18 cellular contexts compared by ENCODE assay signal in the genomic region with DNA sequence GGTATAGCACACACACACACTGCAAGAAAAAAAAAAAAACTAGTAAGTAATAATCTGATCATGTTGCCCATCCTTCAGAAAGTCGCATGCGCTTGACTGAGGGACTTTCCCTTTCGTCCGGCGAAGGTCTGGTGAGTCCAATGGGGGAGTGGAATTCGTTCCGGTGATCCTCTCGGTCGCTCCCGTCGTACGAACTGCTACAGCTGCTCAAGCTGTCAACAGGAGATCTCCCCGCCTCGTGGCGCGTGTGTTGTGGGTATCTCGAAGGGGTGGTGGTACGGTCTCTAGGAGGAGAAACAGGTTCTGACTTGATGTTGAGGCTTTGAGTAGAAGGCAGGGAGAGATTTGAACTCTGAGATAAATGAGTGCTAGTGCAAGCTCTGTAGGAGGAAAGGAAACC.
DNase-seq lines count a peak whose midpoint lies in the region; ATAC-seq and TF ChIP-seq lines count a peak whose summit lies in the region.
"Had no signal": no experiment of that assay in that cellular context is flagged by ENCODE, and none has a peak within 500 bp of the region (broad histone marks: within the 10 kb centered on the region; RNA-seq: fewer than 3 reads in every experiment).

No MANE protein-coding gene starts in this region.

- H3K36me3 Mint-ChIP-seq in GM23338 (ENCODE audit: low read depth) (no peaks in the 10 kb centered on the region), endodermal cell (ENCODE audit: low read depth) (no peaks in the 10 kb centered on the region), progenitor cell of endocrine pancreas (ENCODE audit: insufficient read depth) (no peaks in the 10 kb centered on the region)

- H3K9ac ChIP-seq in endodermal cell (ENCODE audit: extremely low read depth, low read length, poor library complexity, severe bottlenecking) (no peak overlapping the region), mesenchymal stem cell (ENCODE audit: low read length) (no peak overlapping the region)

- no peak overlapping the region for H2BK5ac ChIP-seq in mesenchymal stem cell (ENCODE audit: low read depth, low read length, poor library complexity, severe bottlenecking)

- H3K4ac ChIP-seq in mesenchymal stem cell (ENCODE audit: low read depth in 1 of 2, low read length in 2 of 2) = no peak overlapping the region

- H3K36me3 ChIP-seq in GM23338 (ENCODE audit: insufficient read depth) (no peaks in the 10 kb centered on the region), endodermal cell (ENCODE audit: control insufficient read depth, insufficient read depth, low read length) (no peaks in the 10 kb centered on the region), mesenchymal stem cell (ENCODE audit: control insufficient read depth in 1 of 2, insufficient read depth in 2 of 2, low read depth in 1 of 2, low read length in 2 of 2) (no peaks in the 10 kb centered on the region)

- H4K20me1 ChIP-seq in GM23338 (replicated peaks; ENCODE audit: insufficient read depth) = no peaks in the 10 kb centered on the region

- H4K91ac ChIP-seq in mesenchymal stem cell (ENCODE audit: low read length) = no peak overlapping the region

- H3K23ac ChIP-seq in mesenchymal stem cell (ENCODE audit: low read length in 2 of 2) = no peak overlapping the region

- H3K79me1 ChIP-seq in mesenchymal stem cell (replicated peaks; ENCODE audit: low read length, poor library complexity, severe bottlenecking) = no peaks in the 10 kb centered on the region

- H2BK12ac ChIP-seq in mesenchymal stem cell (ENCODE audit: low read length in 2 of 2) = no peak overlapping the region

- WGBS in endodermal cell (ENCODE audit: insufficient coverage in 1 of 2, insufficient read length in 1 of 2), 2 experiments = 60 to 91% methylated on average over 7 to 18 of the region's 18 CpGs
- WGBS in mesenchymal stem cell = 72% methylated on average over 18 of the region's 18 CpGs

- H3K27ac Mint-ChIP-seq in GM23338 = no peak overlapping the region
- H3K27ac Mint-ChIP-seq in endodermal cell = no peak overlapping the region
- H3K27ac Mint-ChIP-seq in progenitor cell of endocrine pancreas = no peak overlapping the region

- no peak overlapping the region for H3K14ac ChIP-seq in mesenchymal stem cell (ENCODE audit: low read length in 2 of 2)

- no peak overlapping the region for H2BK120ac ChIP-seq in mesenchymal stem cell (ENCODE audit: low read depth, low read length)

- H2AK5ac ChIP-seq in mesenchymal stem cell (ENCODE audit: low read length, severe bottlenecking) = no peak overlapping the region

- H3K27ac ChIP-seq in GM23338 (ENCODE audit: low read depth) = no peak overlapping the region
- no peak overlapping the region for H3K27ac ChIP-seq in endodermal cell (ENCODE audit: low read depth, low read length)
- H3K27ac ChIP-seq in mesenchymal stem cell (ENCODE audit: low read length, poor library complexity, severe bottlenecking) = no peak overlapping the region

- peak overlapping the region; percentile 69 for H3K4me2 ChIP-seq in GM23338
- no peak overlapping the region for H3K4me2 ChIP-seq in mesenchymal stem cell (ENCODE audit: low read length, poor library complexity, severe bottlenecking)

- no peaks in the 10 kb centered on the region for H3F3A ChIP-seq in GM23338 (replicated peaks; ENCODE audit: low read depth)

- ATAC-seq in GM23338 = peak; percentile 86
- ATAC-seq: GM12878 had no signal

- peaks cover 20% of the 10 kb centered on the region for H3K4me1 ChIP-seq in GM23338 (ENCODE audit: insufficient read depth)
- H3K4me1 ChIP-seq in endodermal cell (ENCODE audit: control insufficient read depth, insufficient read depth, low read length) = no peaks in the 10 kb centered on the region
- H3K4me1 ChIP-seq in mesenchymal stem cell (ENCODE audit: control insufficient read depth, insufficient read depth, low read depth, low read length) = no peaks in the 10 kb centered on the region
- H3K4me1 ChIP-seq: Caco-2 had no signal

- peaks cover 14% of the 10 kb centered on the region for H3K4me1 Mint-ChIP-seq in GM23338
- peaks cover 8% of the 10 kb centered on the region for H3K4me1 Mint-ChIP-seq in endodermal cell
- peaks cover 5% of the 10 kb centered on the region for H3K4me1 Mint-ChIP-seq in progenitor cell of endocrine pancreas (ENCODE audit: low read depth)
- H3K4me1 Mint-ChIP-seq: CD14-positive monocyte had no signal

- peaks cover 24% of the 10 kb centered on the region for H3K27me3 ChIP-seq in GM23338 (ENCODE audit: insufficient read depth)
- peaks cover 62% of the 10 kb centered on the region for H3K27me3 ChIP-seq in endodermal cell (ENCODE audit: control insufficient read depth, insufficient read depth, low read length, poor library complexity, severe bottlenecking)
- H3K27me3 ChIP-seq in mesenchymal stem cell (ENCODE audit: control insufficient read depth in 1 of 2, insufficient read depth in 1 of 2, low read length in 2 of 2) = no peaks in the 10 kb centered on the region

- TF ChIP-seq CTCF in GM23338 (conservative IDR thresholded peaks at IDR 0.05; ENCODE audit: low read depth in 2 of 2) (no peak), endodermal cell (conservative IDR thresholded peaks at IDR 0.05) (no peak), progenitor cell of endocrine pancreas (IDR thresholded peaks at IDR 0.05; ENCODE audit: unreplicated experiment) (no peak)

- H3K27me3 Mint-ChIP-seq in GM23338 (ENCODE audit: insufficient read depth, low read depth, poor library complexity) (peaks cover 4% of the 10 kb centered on the region), endodermal cell (ENCODE audit: insufficient read depth) (peaks cover 37% of the 10 kb centered on the region), progenitor cell of endocrine pancreas (peaks cover 18% of the 10 kb centered on the region)

- no peaks in the 10 kb centered on the region for H3K9me2 ChIP-seq in GM23338 (ENCODE audit: insufficient read depth)

- no peak overlapping the region for H2BK15ac ChIP-seq in mesenchymal stem cell (ENCODE audit: low read depth, poor library complexity, severe bottlenecking)

- H2AFZ ChIP-seq in GM23338 = peak overlapping the region; percentile 73; the same call in 1 of the 2 replicates
- no peak overlapping the region for H2AFZ ChIP-seq in mesenchymal stem cell (ENCODE audit: low read depth, low read length)

- no peaks in the 10 kb centered on the region for H3K9me3 ChIP-seq in endodermal cell (ENCODE audit: control insufficient read depth, low read length)
- no peaks in the 10 kb centered on the region for H3K9me3 ChIP-seq in mesenchymal stem cell (ENCODE audit: control insufficient read depth, low read length)
- H3K9me3 ChIP-seq: Caco-2 had no signal

- peak; percentile 68 for DNase-seq in GM23338 (ENCODE audit: low spot score)
- peak; percentile 11 for DNase-seq in SK-N-DZ (ENCODE audit: low spot score)
- DNase-seq in endodermal cell = peak; percentile 44
- no peak for DNase-seq in mesenchymal stem cell
- DNase-seq in NCI-H524 treated with DMSO at 0.1 percent for 48 hours (lab: John Stamatoyannopoulos, UW) = no peak
- no peak for DNase-seq in progenitor cell of endocrine pancreas (ENCODE audit: low spot score, unreplicated experiment)
- DNase-seq in activated effector memory CD4-positive, alpha-beta T cell treated with anti-CD3 and anti-CD28 coated beads, Interleukin-2, amount 50 U/mL, for 16 hours = no peak
- DNase-seq in OCI-M1 (lab: John Stamatoyannopoulos, UW) = no peak
- DNase-seq: Caco-2, DMS53, MM.1S, NCI-H1105, NCI-H187, NCI-H446 treated with DMSO at 0.1 percent for 48 hours, NCI-H82, SHP77 treated with DMSO at 0.1 percent for 48 hours had no signal

- H3K4me3 ChIP-seq in GM23338 (peak overlapping the region; percentile 44), endodermal cell (ENCODE audit: low read length) (no peak overlapping the region), mesenchymal stem cell (ENCODE audit: insufficient read depth in 1 of 2, low read depth in 1 of 2, low read length in 2 of 2) (no peak overlapping the region)
- H3K4me3 ChIP-seq: GM12878 had no signal

- peak overlapping the region; percentile 55 for H4K8ac ChIP-seq in mesenchymal stem cell (ENCODE audit: low read length)

- H3K9me3 Mint-ChIP-seq in GM23338 (no peaks in the 10 kb centered on the region), endodermal cell (no peaks in the 10 kb centered on the region), progenitor cell of endocrine pancreas (ENCODE audit: low read depth) (no peaks in the 10 kb centered on the region)
- H3K9me3 Mint-ChIP-seq: CD14-positive monocyte had no signal

- no peaks in the 10 kb centered on the region for H3K79me2 ChIP-seq in GM23338 (replicated peaks; ENCODE audit: insufficient read depth)

- H3K4me3 Mint-ChIP-seq in GM23338 (peak overlapping the region; percentile 52; the same call in 2 of the 3 replicates), endodermal cell (peak overlapping the region; percentile 22), progenitor cell of endocrine pancreas (ENCODE audit: low read depth) (no peak overlapping the region)
- H3K4me3 Mint-ChIP-seq: CD14-positive monocyte had no signal

- no peak overlapping the region for H3K18ac ChIP-seq in mesenchymal stem cell (ENCODE audit: low read depth in 1 of 2, low read length in 2 of 2)

TF ChIP-seq in GM23338, 12 proteins besides CTCF, POLR2A, EP300 and RAD21 (continues in another document):
- TF ChIP-seq EZH2 (IDR thresholded peaks at IDR 0.05; ENCODE audit: low read depth, unreplicated experiment) (no peak), CREB1 (CRISPR knock-in tag; IDR thresholded peaks at IDR 0.05; ENCODE audit: low read depth) (no peak), STAT1 (IDR thresholded peaks at IDR 0.05; ENCODE audit: unreplicated experiment) (no peak), POLR2AphosphoS5 (IDR thresholded peaks at IDR 0.05; ENCODE audit: low read depth) (no peak), ZNF114 (CRISPR knock-in tag; IDR thresholded peaks at IDR 0.05) (no peak)

Comparison
In these comparisons a context has a peak if more than half of its experiments do, and no peak if none do; other contexts are left out.
1. DNase-seq: peak in GM23338 (single experiment), SK-N-DZ (single experiment) and endodermal cell (single experiment); none in mesenchymal stem cell (single experiment), NCI-H524 treated with DMSO at 0.1 percent for 48 hours (single experiment), progenitor cell of endocrine pancreas (single experiment), activated effector memory CD4-positive, alpha-beta T cell treated with anti-CD3 and anti-CD28 coated beads, Interleukin-2, amount 50 U/mL, for 16 hours (single experiment) and OCI-M1 (single experiment).